Comparison of ENCODE assay signal across 9 cellular contexts in genomic region chr11:68837583-68838571, GRCh38. TPM values are rescaled to one million over a fixed set of nuclear protein-coding genes. Genes with fewer than 3 reads are reported as not detected.
DNase-seq lines count a peak whose midpoint lies in the region; ATAC-seq, FAIRE-seq and TF ChIP-seq lines count a peak whose summit lies in the region.
"Had no signal": no experiment of that assay in that cellular context is flagged by ENCODE, and none has a peak within 500 bp of the region (broad histone marks: within the 10 kb centered on the region; RNA-seq: fewer than 3 reads in every experiment).

No MANE protein-coding gene starts in this region.

- H3K9me3 Mint-ChIP-seq in effector memory CD8-positive, alpha-beta T cell: no peaks in the 10 kb centered on the region

- H3K4me1 Mint-ChIP-seq in effector memory CD8-positive, alpha-beta T cell (ENCODE audit: low read depth in 2 of 2): peaks cover 35 to 41% of the 10 kb centered on the region in 2 donors

- H3K27ac Mint-ChIP-seq in effector memory CD8-positive, alpha-beta T cell: peak overlapping the region; percentile 89 to 90

- H3K4me1 ChIP-seq in PC-9 (replicated peaks; ENCODE audit: insufficient read depth): peaks cover 35% of the 10 kb centered on the region
- peaks cover 27 to 41% (median 39%) of the 10 kb centered on the region in 3 donors for H3K4me1 ChIP-seq in pancreas

- CTCF ChIA-PET in PC-9 (lab: Charles Lee): no interaction called here

- H3K27ac ChIP-seq in PC-9 (peak overlapping the region; percentile 88), pancreas (peak overlapping the region; percentile 93 to 99 (median 94))

- H3K27me3 Mint-ChIP-seq in effector memory CD8-positive, alpha-beta T cell: no peaks in the 10 kb centered on the region

- TF ChIP-seq CTCF in PC-9 (conservative IDR thresholded peaks at IDR 0.05): no peak
- TF ChIP-seq CTCF in pancreas (IDR thresholded peaks at IDR 0.05): no peak

- intact Hi-C loops in PC-9 (cut with micrococcal nuclease; ENCODE audit: unreplicated experiment): loop anchor here (2.0 to 5.0 kb wide), 2 partner anchors 377 to 834 kb away; partner anchors contain the start of gene PPP6R3
- intact Hi-C loops in pancreas (cut with DNase I): no loop called here

- no peaks in the 10 kb centered on the region for H3K9me2 ChIP-seq in PC-9 (ENCODE audit: insufficient read depth)

- peaks cover 27% of the 10 kb centered on the region for H3K36me3 Mint-ChIP-seq in effector memory CD8-positive, alpha-beta T cell (ENCODE audit: insufficient read depth)

- H3K36me3 ChIP-seq in PC-9 (ENCODE audit: low read depth): no peaks in the 10 kb centered on the region
- H3K36me3 ChIP-seq in pancreas: no peaks in the 10 kb centered on the region

- H3K9me3 ChIP-seq in PC-9 (ENCODE audit: insufficient read depth, low read depth) (no peaks in the 10 kb centered on the region), pancreas (no peaks in the 10 kb centered on the region)

- no peak for ATAC-seq in effector memory CD8-positive, alpha-beta T cell (replicated peaks)
- no peak for ATAC-seq in pancreas

- H3F3A ChIP-seq in PC-9 (ENCODE audit: insufficient read depth, low read depth): peaks cover 31% of the 10 kb centered on the region

- H4K20me1 ChIP-seq in PC-9 (ENCODE audit: insufficient read depth): 0 out of 2 replicates have a peak, but pooled peaks cover 3% of the 10 kb centered on the region

- H3K4me3 Mint-ChIP-seq in effector memory CD8-positive, alpha-beta T cell: peak overlapping the region; percentile 81 to 87

- no TSS peak for BruUV-seq in PC-9 (replicated peaks; lab: Mats Ljungman, UMichigan)

- peak overlapping the region; percentile 56; the same call in 1 of the 2 replicates for H3K4me3 ChIP-seq in PC-9
- peak overlapping the region in 2 of 4 donors; percentile 64 to 69 for H3K4me3 ChIP-seq in pancreas

- DNase-seq in CD1c-positive myeloid dendritic cell (ENCODE audit: extremely low spot score) (peak; percentile 24), PC-9 (no peak), pancreas (no peak), NCI-H69 (lab: John Stamatoyannopoulos, UW) (no peak), NCI-H748 (lab: John Stamatoyannopoulos, UW; ENCODE audit: unreplicated experiment) (no peak), amygdala (lab: John Stamatoyannopoulos, UW) (no peak)
- DNase-seq in effector memory CD8-positive, alpha-beta T cell: no peak
- no peak for DNase-seq in stimulated activated CD4-positive, alpha-beta T cell treated with anti-CD3 and anti-CD28 coated beads, Interleukin-4, amount 100 ng/mL, for 1 hour
- DNase-seq: NCI-H2029 treated with DMSO at 0.1 percent for 48 hours had no signal

- WGBS in pancreas, 2 donors: 70 to 74% methylated on average over 17 of the region's 17 CpGs

- POLR2A ChIA-PET in PC-9 (lab: Charles Lee; ENCODE audit: unreplicated experiment): interaction anchor here (0.7 kb wide), 1 partner anchor 152 kb away, joined by 5 read pairs; no protein-coding TSS in a partner anchor

- peak overlapping the region; percentile 86 for H3K4me2 ChIP-seq in PC-9

- H2AFZ ChIP-seq in PC-9: no peak overlapping the region

- peaks cover 30% of the 10 kb centered on the region for H3K79me2 ChIP-seq in PC-9 (ENCODE audit: low read depth)

- FAIRE-seq in pancreas (lab: Jason Lieb, UNC): no peak

- no peaks in the 10 kb centered on the region for H3K27me3 ChIP-seq in PC-9 (ENCODE audit: insufficient read depth, low read depth)
- H3K27me3 ChIP-seq in pancreas: no peaks in the 10 kb centered on the region

RNA-seq across cellular contexts. Expression of gene CPT1A, which starts 3.8 kb away (rescaled TPM):
- total RNA-seq in PC-9 (2021) (29.7 and 36.3 TPM in 2 replicates), pancreas (10 to 100 TPM; 16.9 to 33.7 (median 22.7) TPM)
- 10 to 100 TPM in 1 of 2 donors, 1 to 10 TPM in 1; 9.5 to 15.6 TPM for polyA plus RNA-seq in pancreas
